8 cellular contexts compared by ENCODE assay signal in the genomic region with DNA sequence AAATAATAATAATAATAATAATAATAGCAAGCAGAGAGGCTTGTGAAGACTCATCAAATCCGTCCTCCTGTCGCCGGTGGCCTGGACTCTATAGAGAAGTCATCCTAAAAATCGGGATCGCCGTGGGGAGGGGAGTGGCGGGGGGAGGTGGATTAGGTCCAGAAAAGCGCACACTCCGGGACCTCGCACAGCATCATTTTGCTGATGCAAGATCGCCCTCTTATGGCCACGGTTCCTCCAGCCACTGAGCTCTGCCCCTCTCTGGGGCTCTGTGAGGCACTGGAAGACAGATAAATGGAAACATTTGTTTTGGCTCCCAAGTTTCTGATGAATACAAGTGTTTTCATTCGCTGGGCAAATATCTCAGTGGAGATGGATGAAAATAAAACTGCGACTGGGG.
DNase-seq lines count a peak whose midpoint lies in the region; ATAC-seq and TF ChIP-seq lines count a peak whose summit lies in the region.

No MANE protein-coding gene starts in this region.

- no peak overlapping the region for H3K27ac Mint-ChIP-seq in activated CD4-positive, alpha-beta T cell treated with anti-CD3 and anti-CD28 coated beads for 36 hours

- peak; percentile 63 for TF ChIP-seq CTCF in NB4 (IDR thresholded peaks at IDR 0.05; ENCODE audit: low read depth, low read length)

- no peak for TF ChIP-seq POLR2A in NB4 (IDR thresholded peaks at IDR 0.05; ENCODE audit: extremely low read depth, insufficient read length)

- H3K9me3 Mint-ChIP-seq in activated CD4-positive, alpha-beta T cell treated with anti-CD3 and anti-CD28 coated beads for 36 hours (ENCODE audit: low read depth): no peaks in the 10 kb centered on the region

- intact Hi-C loops in activated CD4-positive, alpha-beta T cell treated with anti-CD3 and anti-CD28 coated beads for 36 hours (cut with DNase I, micrococcal nuclease): loop anchor here in 1 of 2 experiments (1.0 to 2.0 kb wide), 2 partner anchors 732 to 875 kb away; partner anchors contain the start of gene PTPRU
- intact Hi-C loops in Right ventricle myocardium superior (cut with DNase I): loop anchor here (10.0 kb wide), 2 partner anchors 593 to 597 kb away; no protein-coding TSS in a partner anchor
- intact Hi-C loops in sciatic nerve (cut with DNase I): no loop called here

- CTCF ChIA-PET in activated CD4-positive, alpha-beta T cell treated with anti-CD3 and anti-CD28 coated beads for 36 hours (lab: Charles Lee): interaction anchor here (0.6 to 1.9 kb wide), 4 partner anchors 389 to 941 kb away, joined by 3 to 5 read pairs (median 4); no protein-coding TSS in a partner anchor

- H3K36me3 Mint-ChIP-seq in activated CD4-positive, alpha-beta T cell treated with anti-CD3 and anti-CD28 coated beads for 36 hours (ENCODE audit: low read depth): no peaks in the 10 kb centered on the region

- H3K4me3 ChIP-seq in NB4 (ENCODE audit: low read depth, low read length): no peak overlapping the region

- H3K4me3 Mint-ChIP-seq in activated CD4-positive, alpha-beta T cell treated with anti-CD3 and anti-CD28 coated beads for 36 hours: no peak overlapping the region

- POLR2A ChIA-PET in activated CD4-positive, alpha-beta T cell treated with anti-CD3 and anti-CD28 coated beads for 36 hours (lab: Charles Lee): no interaction called here

- ATAC-seq in activated CD4-positive, alpha-beta T cell treated with anti-CD3 and anti-CD28 coated beads for 36 hours: peak; percentile 64
- peak; percentile 74 for ATAC-seq in Right ventricle myocardium superior (ENCODE audit: poor library complexity)
- ATAC-seq in sciatic nerve: peak; percentile 75
- ATAC-seq in GM21381 (IDR thresholded peaks at IDR 0.05; ENCODE audit: unreplicated experiment): no peak
- ATAC-seq in HG03108 (IDR thresholded peaks at IDR 0.05; ENCODE audit: unreplicated experiment): no peak

- DNase-seq in activated CD4-positive, alpha-beta T cell treated with anti-CD3 and anti-CD28 coated beads for 36 hours: peak; percentile 64
- DNase-seq in activated CD4-positive, alpha-beta T cell treated with anti-CD3 and anti-CD28 coated beads for 1 hour: no peak
- peak; percentile 43 for DNase-seq in NB4 (ENCODE audit: low read depth)
- peak; percentile 22 to 36 for DNase-seq in activated CD4-positive, alpha-beta T cell treated with anti-CD3 and anti-CD28 coated beads, Interleukin-2, amount 50 U/mL, for 48 hours
- peak; percentile 51 for DNase-seq in Right ventricle myocardium superior
- DNase-seq in sciatic nerve (ENCODE audit: low spot score): peak; percentile 65

- H3K27me3 Mint-ChIP-seq in activated CD4-positive, alpha-beta T cell treated with anti-CD3 and anti-CD28 coated beads for 36 hours: peaks cover 41% of the 10 kb centered on the region

- no peaks in the 10 kb centered on the region for H3K4me1 Mint-ChIP-seq in activated CD4-positive, alpha-beta T cell treated with anti-CD3 and anti-CD28 coated beads for 36 hours

Comparison
In these comparisons a context has a peak if more than half of its experiments do, and no peak if none do; other contexts are left out.
1. ATAC-seq: peak in activated CD4-positive, alpha-beta T cell treated with anti-CD3 and anti-CD28 coated beads for 36 hours (single experiment), Right ventricle myocardium superior (single experiment) and sciatic nerve (single experiment); none in GM21381 (single experiment) and HG03108 (single experiment).